In genomic region chr17:72321886-72322285, GRCh38 we compare ENCODE assay signal across 8 cellular contexts.
"Had no signal": no experiment of that assay in that cellular context is flagged by ENCODE, and none has a peak within 500 bp of the region (broad histone marks: within the 10 kb centered on the region; RNA-seq: fewer than 3 reads in every experiment).

No MANE protein-coding gene starts in this region.

- H3K4me3 ChIP-seq: GM23248, HAP-1 had no signal

- ATAC-seq: HCT116, HepG2 had no signal

- H3K36me3 Mint-ChIP-seq: IgD-negative memory B cell had no signal

- H3K4me3 Mint-ChIP-seq: HFFc6, IgD-negative memory B cell had no signal

- DNase-seq: GM23248, GOT3, H7, HFFc6 had no signal

- H3K27ac Mint-ChIP-seq: HFFc6, IgD-negative memory B cell had no signal
